31 cellular contexts compared by ENCODE assay signal in the genomic region with DNA sequence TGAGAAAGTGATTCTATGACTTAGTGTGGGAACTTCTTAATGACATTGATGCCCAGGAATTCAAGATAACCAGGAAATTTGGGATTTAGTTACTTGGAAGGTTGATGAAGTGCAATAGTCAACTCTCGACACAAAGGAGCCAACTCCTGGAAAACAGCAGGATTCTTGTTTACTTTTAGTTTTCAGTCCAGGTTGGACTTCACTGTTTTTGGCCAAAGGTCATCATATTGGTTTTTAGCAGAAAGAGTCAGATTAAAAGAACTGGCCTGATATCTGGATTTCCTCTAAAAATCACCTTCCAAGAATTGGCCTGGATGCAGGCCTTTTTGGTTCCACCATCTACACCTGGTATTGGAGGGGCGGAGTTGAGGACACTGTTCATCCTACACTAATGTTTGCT.
"Had no signal": no experiment of that assay in that cellular context is flagged by ENCODE, and none has a peak within 500 bp of the region (broad histone marks: within the 10 kb centered on the region; RNA-seq: fewer than 3 reads in every experiment).

No MANE protein-coding gene starts in this region.

- H3K4me1 Mint-ChIP-seq: natural killer cell; neural progenitor cell; stimulated activated effector memory CD8-positive, alpha-beta T cell treated with anti-CD3 and anti-CD28 coated beads, Interleukin-12 subunit alpha, Interleukin-12 subunit beta, amount 100 ng/mL, for 72 hours; stimulated activated naive B cell treated with anti-CD40 and anti-IgM and Interleukin-4, amounts not matched to agents 10 μg/mL and 1 μg/mL and 100 μg/mL, for 72 hours had no signal

- H3K4me1 ChIP-seq: parathyroid adenoma, psoas muscle, spleen, stomach, tibial nerve, upper lobe of left lung had no signal

- H3K4me3 Mint-ChIP-seq: naive thymus-derived CD4-positive, alpha-beta T cell; natural killer cell; nephron progenitor cell; neural progenitor cell; stimulated activated effector memory CD8-positive, alpha-beta T cell treated with anti-CD3 and anti-CD28 coated beads, Interleukin-12 subunit alpha, Interleukin-12 subunit beta, amount 100 ng/mL, for 72 hours; stimulated activated naive B cell treated with anti-CD40 and anti-IgM and Interleukin-4, amounts not matched to agents 10 μg/mL and 1 μg/mL and 100 μg/mL, for 72 hours; stimulated activated naive CD8-positive, alpha-beta T cell treated with anti-CD3 and anti-CD28 coated beads, Interleukin-15, Interleukin-2, amounts not matched to agents 100 ng/mL and 50 ng/mL, for 24 hours had no signal

- H3K27me3 Mint-ChIP-seq: naive thymus-derived CD4-positive, alpha-beta T cell; stimulated activated naive B cell treated with anti-CD40 and anti-IgM and Interleukin-4, amounts not matched to agents 10 μg/mL and 1 μg/mL and 100 μg/mL, for 72 hours; stimulated activated naive CD8-positive, alpha-beta T cell treated with anti-CD3 and anti-CD28 coated beads, Interleukin-15, Interleukin-2, amounts not matched to agents 100 ng/mL and 50 ng/mL, for 24 hours had no signal

- H3K9ac ChIP-seq: neural progenitor cell, parathyroid adenoma had no signal

- ATAC-seq: naive thymus-derived CD4-positive, alpha-beta T cell; natural killer cell; psoas muscle; right cardiac atrium; sciatic nerve; stimulated activated effector memory CD8-positive, alpha-beta T cell treated with anti-CD3 and anti-CD28 coated beads, Interleukin-12 subunit alpha, Interleukin-12 subunit beta, amount 100 ng/mL, for 72 hours; stimulated activated naive B cell treated with anti-CD40 and anti-IgM and Interleukin-4, amounts not matched to agents 10 μg/mL and 1 μg/mL and 100 μg/mL, for 72 hours had no signal

- H3K4me2 ChIP-seq: neural progenitor cell, smooth muscle cell had no signal

- H3K4me3 ChIP-seq: neural progenitor cell, ovary, psoas muscle, skin epidermis, smooth muscle cell, spleen, stomach, thoracic aorta, thyroid gland, tibial nerve, upper lobe of left lung, vagina had no signal

- H3K9me3 ChIP-seq: ovary, thoracic aorta, thyroid gland, upper lobe of left lung, vagina had no signal

- H3K79me2 ChIP-seq: parathyroid adenoma had no signal

- H3K27ac Mint-ChIP-seq: naive thymus-derived CD4-positive, alpha-beta T cell; natural killer cell; nephron progenitor cell; neural progenitor cell; progenitor cell of endocrine pancreas; stimulated activated effector memory CD8-positive, alpha-beta T cell treated with anti-CD3 and anti-CD28 coated beads, Interleukin-12 subunit alpha, Interleukin-12 subunit beta, amount 100 ng/mL, for 72 hours; stimulated activated naive B cell treated with anti-CD40 and anti-IgM and Interleukin-4, amounts not matched to agents 10 μg/mL and 1 μg/mL and 100 μg/mL, for 72 hours; stimulated activated naive CD8-positive, alpha-beta T cell treated with anti-CD3 and anti-CD28 coated beads, Interleukin-15, Interleukin-2, amounts not matched to agents 100 ng/mL and 50 ng/mL, for 24 hours had no signal

- H2AFZ ChIP-seq: neural progenitor cell, parathyroid adenoma had no signal

- H3K27me3 ChIP-seq: neural progenitor cell, ovary, spleen, stomach, thyroid gland, tibial nerve, upper lobe of left lung, vagina had no signal

- H3K36me3 Mint-ChIP-seq: naive thymus-derived CD4-positive, alpha-beta T cell; natural killer cell; neural progenitor cell; stimulated activated effector memory CD8-positive, alpha-beta T cell treated with anti-CD3 and anti-CD28 coated beads, Interleukin-12 subunit alpha, Interleukin-12 subunit beta, amount 100 ng/mL, for 72 hours; stimulated activated naive B cell treated with anti-CD40 and anti-IgM and Interleukin-4, amounts not matched to agents 10 μg/mL and 1 μg/mL and 100 μg/mL, for 72 hours had no signal

- FAIRE-seq: urothelium cell line had no signal

- H3K36me3 ChIP-seq: neural progenitor cell, ovary, spleen, stomach, thoracic aorta, thyroid gland, tibial nerve, upper lobe of left lung, vagina had no signal

- DNase-seq: naive thymus-derived CD4-positive, alpha-beta T cell; natural killer cell; nephron progenitor cell; occipital lobe; ovary; posterior cingulate gyrus; psoas muscle; right cardiac atrium; spleen; stimulated activated CD4-positive, alpha-beta T cell treated with anti-CD3 and anti-CD28 coated beads, Interleukin-12 subunit alpha, Interleukin-12 subunit beta, amount 100 ng/mL, for 4 hours; stimulated activated CD4-positive, alpha-beta T cell treated with anti-CD3 and anti-CD28 coated beads, Interleukin-1b, Interleukin-23, amount 100 ng/mL, for 48 hours; stimulated activated CD4-positive, alpha-beta T cell treated with anti-CD3 and anti-CD28 coated beads, Interleukin-4, amount 100 ng/mL, for 1 hour; stimulated activated CD4-positive, alpha-beta T cell treated with anti-CD3 and anti-CD28 coated beads, Interleukin-4, amount 100 ng/mL, for 4 hours; stimulated activated naive B cell treated with anti-CD40 and anti-IgM and Interleukin-4, amounts not matched to agents 10 μg/mL and 1 μg/mL and 100 μg/mL, for 72 hours; stimulated activated naive CD4-positive, alpha-beta T cell treated with Interleukin-2 at 50 U/mL for 16 hours; stomach; thyroid gland; trophoblast cell; upper lobe of left lung had no signal

- H3K27ac ChIP-seq: neural progenitor cell, ovary, parathyroid adenoma, psoas muscle, skin epidermis, spleen, stomach, thoracic aorta, thyroid gland, tibial nerve, upper lobe of left lung, vagina had no signal
